In the genomic region with DNA sequence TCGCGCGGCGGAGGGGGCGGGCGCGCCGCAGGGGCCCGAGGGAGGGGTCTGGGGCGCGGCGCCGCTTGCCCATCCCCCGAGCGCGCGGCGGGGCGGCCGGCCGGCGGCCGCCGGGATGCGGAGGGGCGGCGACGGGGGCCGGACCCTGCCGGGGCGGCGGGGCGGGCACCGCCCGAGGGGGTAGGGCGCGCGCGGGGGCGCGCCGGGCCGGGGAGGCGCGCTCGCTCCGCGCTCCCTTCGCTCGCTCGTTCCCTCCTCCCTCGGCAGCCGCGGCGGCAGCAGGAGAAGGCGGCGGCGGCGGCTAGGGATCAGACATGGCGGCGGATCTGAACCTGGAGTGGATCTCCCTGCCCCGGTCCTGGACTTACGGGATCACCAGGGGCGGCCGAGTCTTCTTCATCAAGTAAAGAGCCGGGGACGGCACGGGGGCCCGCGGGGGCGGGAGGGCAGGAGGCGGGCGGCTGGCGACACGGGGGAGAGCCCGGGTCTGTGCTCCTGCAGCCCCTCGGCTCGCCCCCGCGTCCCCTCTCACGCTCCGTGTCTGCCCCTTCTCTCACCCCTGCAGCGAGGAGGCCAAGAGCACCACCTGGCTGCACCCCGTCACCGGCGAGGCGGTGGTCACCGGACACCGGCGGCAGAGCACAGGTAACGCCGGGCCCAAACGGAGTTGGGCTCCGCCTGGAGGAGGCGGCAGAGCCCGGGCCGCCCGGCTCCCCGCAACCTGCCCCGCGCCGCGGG, we compare ENCODE assay signal across 8 cellular contexts. TPM values are rescaled to one million over a fixed set of nuclear protein-coding genes. Genes with fewer than 3 reads are reported as not detected.
DNase-seq lines count a peak whose midpoint lies in the region; ATAC-seq and TF ChIP-seq lines count a peak whose summit lies in the region.

A gene with protein sequence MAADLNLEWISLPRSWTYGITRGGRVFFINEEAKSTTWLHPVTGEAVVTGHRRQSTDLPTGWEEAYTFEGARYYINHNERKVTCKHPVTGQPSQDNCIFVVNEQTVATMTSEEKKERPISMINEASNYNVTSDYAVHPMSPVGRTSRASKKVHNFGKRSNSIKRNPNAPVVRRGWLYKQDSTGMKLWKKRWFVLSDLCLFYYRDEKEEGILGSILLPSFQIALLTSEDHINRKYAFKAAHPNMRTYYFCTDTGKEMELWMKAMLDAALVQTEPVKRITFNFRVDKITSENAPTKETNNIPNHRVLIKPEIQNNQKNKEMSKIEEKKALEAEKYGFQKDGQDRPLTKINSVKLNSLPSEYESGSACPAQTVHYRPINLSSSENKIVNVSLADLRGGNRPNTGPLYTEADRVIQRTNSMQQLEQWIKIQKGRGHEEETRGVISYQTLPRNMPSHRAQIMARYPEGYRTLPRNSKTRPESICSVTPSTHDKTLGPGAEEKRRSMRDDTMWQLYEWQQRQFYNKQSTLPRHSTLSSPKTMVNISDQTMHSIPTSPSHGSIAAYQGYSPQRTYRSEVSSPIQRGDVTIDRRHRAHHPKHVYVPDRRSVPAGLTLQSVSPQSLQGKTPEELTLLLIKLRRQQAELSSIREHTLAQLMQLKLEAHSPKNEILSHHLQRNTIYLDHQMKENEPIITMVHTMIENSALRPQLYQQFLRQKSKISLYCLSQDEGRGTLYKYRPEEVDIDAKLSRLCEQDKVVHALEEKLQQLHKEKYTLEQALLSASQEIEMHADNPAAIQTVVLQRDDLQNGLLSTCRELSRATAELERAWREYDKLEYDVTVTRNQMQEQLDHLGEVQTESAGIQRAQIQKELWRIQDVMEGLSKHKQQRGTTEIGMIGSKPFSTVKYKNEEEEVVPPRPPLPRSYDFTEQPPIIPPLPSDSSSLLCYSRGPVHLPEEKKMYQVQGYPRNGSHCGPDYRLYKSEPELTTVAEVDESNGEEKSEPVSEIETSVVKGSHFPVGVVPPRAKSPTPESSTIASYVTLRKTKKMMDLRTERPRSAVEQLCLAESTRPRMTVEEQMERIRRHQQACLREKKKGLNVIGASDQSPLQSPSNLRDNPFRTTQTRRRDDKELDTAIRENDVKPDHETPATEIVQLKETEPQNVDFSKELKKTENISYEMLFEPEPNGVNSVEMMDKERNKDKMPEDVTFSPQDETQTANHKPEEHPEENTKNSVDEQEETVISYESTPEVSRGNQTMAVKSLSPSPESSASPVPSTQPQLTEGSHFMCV (plus strand): TSS at position 248 of the 738 bp plus-strand sequence. CDS start 67 bp downstream, at position 315.

- H3K36me3 ChIP-seq in A673 (ENCODE audit: insufficient read depth, low read length, poor library complexity, severe bottlenecking) (no peaks in the 10 kb centered on the region), gastrocnemius medialis (no peaks in the 10 kb centered on the region)

- H3K4me3 ChIP-seq in A673 (ENCODE audit: low read depth, low read length, poor library complexity, severe bottlenecking) (peak within 1 kb of the TSS; percentile 88), gastrocnemius medialis (peak within 1 kb of the TSS; percentile 66 to 93 (median 78))

- peak; percentile 67 for ATAC-seq in GM18502 (IDR thresholded peaks at IDR 0.05; ENCODE audit: poor library complexity, unreplicated experiment)
- peak; percentile 68 for ATAC-seq in central memory CD8-positive, alpha-beta T cell (replicated peaks; ENCODE audit: extremely low read depth, poor library complexity, severe bottlenecking)
- peak; percentile 47 to 74 for ATAC-seq in gastrocnemius medialis
- no peak for ATAC-seq in HG03095 (IDR thresholded peaks at IDR 0.05; ENCODE audit: unreplicated experiment)

- H3K9me3 ChIP-seq in A673 (ENCODE audit: low read depth, low read length, poor library complexity, severe bottlenecking), result peaks cover 13% of the 10 kb centered on the region
- H3K9me3 ChIP-seq in gastrocnemius medialis, result peaks cover 0 to 5% (median 0%) of the 10 kb centered on the region in 3 donors

- no peaks in the 10 kb centered on the region for H3K27me3 Mint-ChIP-seq in central memory CD8-positive, alpha-beta T cell

- peaks cover 8% of the 10 kb centered on the region for H3K9me3 Mint-ChIP-seq in central memory CD8-positive, alpha-beta T cell

- H3K27ac ChIP-seq in A673 (ENCODE audit: low read depth, low read length, poor library complexity, severe bottlenecking) (peak within 1 kb of the TSS; percentile 71), gastrocnemius medialis (peak within 1 kb of the TSS; percentile 67 to 74 (median 71))

- H3K4me1 Mint-ChIP-seq in central memory CD8-positive, alpha-beta T cell, result peaks cover 12% of the 10 kb centered on the region

- intact Hi-C loops in A673 (cut with micrococcal nuclease; ENCODE audit: unreplicated experiment) (no loop called here), gastrocnemius medialis (cut with DNase I; ENCODE audit: low total_unique reads) (no loop called here)

- H3K4me3 Mint-ChIP-seq in central memory CD8-positive, alpha-beta T cell, result peak within 1 kb of the TSS; percentile 91

- H3K27me3 ChIP-seq in A673 (replicated peaks; ENCODE audit: insufficient read depth, low read depth, low read length, poor library complexity), result no peaks in the 10 kb centered on the region
- no peaks in the 10 kb centered on the region for H3K27me3 ChIP-seq in gastrocnemius medialis

- BruUV-seq in A673 (replicated peaks; lab: Mats Ljungman, UMichigan), result no TSS peak

- peaks cover 8% of the 10 kb centered on the region for H3K4me1 ChIP-seq in A673 (ENCODE audit: insufficient read depth, low read length, poor library complexity, severe bottlenecking)
- H3K4me1 ChIP-seq in gastrocnemius medialis, result peaks cover 0 to 15% of the 10 kb centered on the region in 2 donors

- no peak for TF ChIP-seq CTCF in A673 (conservative IDR thresholded peaks at IDR 0.05; ENCODE audit: low read depth, low read length)
- no peak for TF ChIP-seq CTCF in gastrocnemius medialis (IDR thresholded peaks at IDR 0.05 in 4 of 5, conservative IDR thresholded peaks at IDR 0.05 in 1 of 5)

- in situ Hi-C loops in gastrocnemius medialis (cut with MboI; ENCODE audit: low sequenced_read_pairs in 4 of 4), result no loop called here

- no peaks in the 10 kb centered on the region for H3K36me3 Mint-ChIP-seq in central memory CD8-positive, alpha-beta T cell (ENCODE audit: insufficient read depth)

- H3K27ac Mint-ChIP-seq in central memory CD8-positive, alpha-beta T cell (ENCODE audit: low read depth), result peak within 1 kb of the TSS; percentile 82

- no peak for TF ChIP-seq POLR2A in gastrocnemius medialis (IDR thresholded peaks at IDR 0.05)

- peak; percentile 81 for DNase-seq in A673 (ENCODE audit: low spot score)
- DNase-seq in NCI-H1105 (lab: John Stamatoyannopoulos, UW), result peak; percentile 84
- peak; percentile 33 for DNase-seq in T-helper 9 cell
- peak in 1 of 2 donors; percentile 17 for DNase-seq in central memory CD8-positive, alpha-beta T cell (ENCODE audit: low spot score in 2 of 2)
- DNase-seq in iPS-NIHi7 (ENCODE audit: extremely low spot score), result peak; percentile 93
- DNase-seq in gastrocnemius medialis, result peak; percentile 13 to 22

- CTCF ChIA-PET in A673 (lab: Charles Lee), result no interaction called here

- POLR2A ChIA-PET in A673 (lab: Charles Lee; ENCODE audit: low non-redundant PET), result interaction anchor here (0.7 kb wide), 1 partner anchor 51 kb away, joined by 3 read pairs; no protein-coding TSS in a partner anchor

RNA-seq across cellular contexts. Expression of the gene that starts here (rescaled TPM):
- total RNA-seq in A673 (2021), result 14.0 and 17.7 TPM in 2 replicates
- 1 to 10 TPM; 1.0 to 2.7 (median 1.5) TPM for total RNA-seq in gastrocnemius medialis
